ENCODE assay signal across 23 cellular contexts in genomic region chr2:110735366-110735765, GRCh38. TPM values are rescaled to one million over a fixed set of nuclear protein-coding genes. Genes with fewer than 3 reads are reported as not detected.
A peak's percentile ranks its signal among the peaks of the same experiment; 100 is the strongest.
DNase-seq lines count a peak whose midpoint lies in the region; ATAC-seq and TF ChIP-seq lines count a peak whose summit lies in the region.
"Had no signal": no experiment of that assay in that cellular context is flagged by ENCODE, and none has a peak within 500 bp of the region (broad histone marks: within the 10 kb centered on the region; RNA-seq: fewer than 3 reads in every experiment).

No MANE protein-coding gene starts in this region.

- intact Hi-C loops in activated CD4-positive, alpha-beta T cell treated with anti-CD3 and anti-CD28 coated beads, Interleukin-2, amount 10 ng/mL, durations not matched to agents 24 days and 14 days (cut with micrococcal nuclease) = no loop called here

- peaks cover 0 to 12% (median 5%) of the 10 kb centered on the region in 4 donors for H3K27me3 ChIP-seq in upper lobe of left lung

- no peak overlapping the region for H3K4me3 ChIP-seq in fibroblast of pulmonary artery (replicated peaks; ENCODE audit: low read depth, low read length)
- peak overlapping the region in 3 of 4 donors; percentile 2 to 56 (median 14) for H3K4me3 ChIP-seq in upper lobe of left lung
- H3K4me3 ChIP-seq: tibial nerve had no signal

- H3K9me3 ChIP-seq in upper lobe of left lung = no peaks in the 10 kb centered on the region
- H3K9me3 ChIP-seq: neutrophil had no signal

- peak in 1 of 4 donors; percentile 58 for TF ChIP-seq POLR2A in upper lobe of left lung (IDR thresholded peaks at IDR 0.05)

- H3K27ac Mint-ChIP-seq in activated CD4-positive, alpha-beta T cell treated with anti-CD3 and anti-CD28 coated beads, Interleukin-2, amount 10 ng/mL, durations not matched to agents 24 days and 14 days = no peak overlapping the region
- no peak overlapping the region for H3K27ac Mint-ChIP-seq in nephron progenitor cell
- H3K27ac Mint-ChIP-seq: activated B cell treated with CpG ODN at 0.5 μM for 24 hours; activated naive CD8-positive, alpha-beta T cell treated with anti-CD3 and anti-CD28 coated beads, Interleukin-2, amount 10 ng/mL, durations not matched to agents 7 days and 5 days; activated T-helper 17 cell treated with anti-CD3 and anti-CD28 coated beads, Interleukin-2, amount 50 U/mL, for 72 hours; brain; stimulated activated effector memory CD8-positive, alpha-beta T cell treated with anti-CD3 and anti-CD28 coated beads, Interleukin-12 subunit alpha, Interleukin-12 subunit beta, amount 100 ng/mL, for 72 hours had no signal

- peaks cover 7% of the 10 kb centered on the region for H3K4me1 Mint-ChIP-seq in activated CD4-positive, alpha-beta T cell treated with anti-CD3 and anti-CD28 coated beads, Interleukin-2, amount 10 ng/mL, durations not matched to agents 24 days and 14 days
- peaks cover 16% of the 10 kb centered on the region for H3K4me1 Mint-ChIP-seq in nephron progenitor cell
- H3K4me1 Mint-ChIP-seq: activated T-helper 17 cell treated with anti-CD3 and anti-CD28 coated beads, Interleukin-2, amount 50 U/mL, for 72 hours had no signal

- WGBS in upper lobe of left lung, 2 donors = 33 to 39% methylated on average over 2 to 4 of the region's 4 CpGs

- no peak for TF ChIP-seq CTCF in fibroblast of pulmonary artery (IDR thresholded peaks at IDR 0.05; ENCODE audit: low read length, missing control alignments)
- no peak for TF ChIP-seq CTCF in upper lobe of left lung (IDR thresholded peaks at IDR 0.05)
- no peak for TF ChIP-seq CTCF in nephron progenitor cell (IDR thresholded peaks at IDR 0.05)

- H3K4me3 Mint-ChIP-seq in activated CD4-positive, alpha-beta T cell treated with anti-CD3 and anti-CD28 coated beads, Interleukin-2, amount 10 ng/mL, durations not matched to agents 24 days and 14 days = no peak overlapping the region
- H3K4me3 Mint-ChIP-seq in nephron progenitor cell = no peak overlapping the region
- H3K4me3 Mint-ChIP-seq: activated B cell treated with CpG ODN at 0.5 μM for 24 hours; activated naive CD8-positive, alpha-beta T cell treated with anti-CD3 and anti-CD28 coated beads, Interleukin-2, amount 10 ng/mL, durations not matched to agents 7 days and 5 days; activated T-helper 17 cell treated with anti-CD3 and anti-CD28 coated beads, Interleukin-2, amount 50 U/mL, for 72 hours; brain; stimulated activated effector memory CD8-positive, alpha-beta T cell treated with anti-CD3 and anti-CD28 coated beads, Interleukin-12 subunit alpha, Interleukin-12 subunit beta, amount 100 ng/mL, for 72 hours had no signal

- peak in 1 of 4 donors; percentile 58 for TF ChIP-seq EP300 in upper lobe of left lung (IDR thresholded peaks at IDR 0.05)

- ATAC-seq in upper lobe of left lung (ENCODE audit: low FRiP score in 2 of 2) (peak; percentile 62 to 81), HG03175 (IDR thresholded peaks at IDR 0.05; ENCODE audit: unreplicated experiment) (no peak)
- ATAC-seq: activated T-helper 17 cell treated with anti-CD3 and anti-CD28 coated beads, Interleukin-2, amount 50 U/mL, for 72 hours; foreskin keratinocyte; HCT116; stimulated activated effector memory CD8-positive, alpha-beta T cell treated with anti-CD3 and anti-CD28 coated beads, Interleukin-12 subunit alpha, Interleukin-12 subunit beta, amount 100 ng/mL, for 72 hours had no signal

- peaks cover 8 to 14% (median 10%) of the 10 kb centered on the region in 4 donors for H3K4me1 ChIP-seq in upper lobe of left lung
- H3K4me1 ChIP-seq: foreskin keratinocyte had no signal

- peak overlapping the region in 3 of 4 donors; percentile 40 to 59 (median 49) for H3K27ac ChIP-seq in upper lobe of left lung
- H3K27ac ChIP-seq: foreskin keratinocyte, neutrophil, tibial nerve had no signal

- no peaks in the 10 kb centered on the region for H3K36me3 ChIP-seq in upper lobe of left lung
- H3K36me3 ChIP-seq: neutrophil, tibial nerve had no signal

- H3K27me3 Mint-ChIP-seq in activated CD4-positive, alpha-beta T cell treated with anti-CD3 and anti-CD28 coated beads, Interleukin-2, amount 10 ng/mL, durations not matched to agents 24 days and 14 days = peaks cover 83% of the 10 kb centered on the region
- H3K27me3 Mint-ChIP-seq in nephron progenitor cell (ENCODE audit: low read depth, poor library complexity) = peaks cover 81% of the 10 kb centered on the region

- peaks cover 7% of the 10 kb centered on the region for H3K9me3 Mint-ChIP-seq in activated CD4-positive, alpha-beta T cell treated with anti-CD3 and anti-CD28 coated beads, Interleukin-2, amount 10 ng/mL, durations not matched to agents 24 days and 14 days
- peaks cover 35% of the 10 kb centered on the region for H3K9me3 Mint-ChIP-seq in nephron progenitor cell
- H3K9me3 Mint-ChIP-seq: activated T-helper 17 cell treated with anti-CD3 and anti-CD28 coated beads, Interleukin-2, amount 50 U/mL, for 72 hours; stimulated activated effector memory CD8-positive, alpha-beta T cell treated with anti-CD3 and anti-CD28 coated beads, Interleukin-12 subunit alpha, Interleukin-12 subunit beta, amount 100 ng/mL, for 72 hours had no signal

- peaks cover 4% of the 10 kb centered on the region for H3K36me3 Mint-ChIP-seq in activated CD4-positive, alpha-beta T cell treated with anti-CD3 and anti-CD28 coated beads, Interleukin-2, amount 10 ng/mL, durations not matched to agents 24 days and 14 days (ENCODE audit: low read depth)
- H3K36me3 Mint-ChIP-seq in nephron progenitor cell (ENCODE audit: low read depth) = peaks cover 10% of the 10 kb centered on the region
- H3K36me3 Mint-ChIP-seq: activated naive CD8-positive, alpha-beta T cell treated with anti-CD3 and anti-CD28 coated beads, Interleukin-2, amount 10 ng/mL, durations not matched to agents 7 days and 5 days; stimulated activated effector memory CD8-positive, alpha-beta T cell treated with anti-CD3 and anti-CD28 coated beads, Interleukin-12 subunit alpha, Interleukin-12 subunit beta, amount 100 ng/mL, for 72 hours had no signal

- DNase-seq in activated CD4-positive, alpha-beta T cell treated with anti-CD3 and anti-CD28 coated beads, Interleukin-2, amount 10 ng/mL, durations not matched to agents 24 days and 14 days = peak; percentile 52
- DNase-seq in activated CD4-positive, alpha-beta T cell treated with anti-CD3 and anti-CD28 coated beads for 4 hours = no peak
- DNase-seq in NCI-H345 treated with DMSO at 0.1 percent for 48 hours (lab: John Stamatoyannopoulos, UW; ENCODE audit: unreplicated experiment) (peak; percentile 10), fibroblast of pulmonary artery (ENCODE audit: low read depth) (peak; percentile 22), upper lobe of left lung (peak in 1 of 2 donors; percentile 82), nephron progenitor cell (no peak)
- no peak for DNase-seq in stimulated activated CD4-positive, alpha-beta T cell treated with anti-CD3 and anti-CD28 coated beads, Interleukin-4, amount 100 ng/mL, for 4 hours
- DNase-seq: activated B cell treated with CpG ODN at 0.5 μM for 24 hours; activated naive CD8-positive, alpha-beta T cell treated with anti-CD3 and anti-CD28 coated beads, Interleukin-2, amount 10 ng/mL, durations not matched to agents 7 days and 5 days; CD4-positive, CD25-positive, alpha-beta regulatory T cell; DMS79; foreskin keratinocyte; NCI-H1436; NCI-H446 treated with DMSO at 0.1 percent for 48 hours; SHP77 treated with DMSO at 0.1 percent for 48 hours had no signal

RNA-seq across cellular contexts. Expression of gene ACOXL, which starts 3.0 kb away (rescaled TPM):
- 0.69 and 1.0 TPM in 2 replicates for total RNA-seq in activated CD4-positive, alpha-beta T cell treated with anti-CD3 and anti-CD28 coated beads, Interleukin-2, amount 10 ng/mL, durations not matched to agents 24 days and 14 days
- total RNA-seq in upper lobe of left lung = 100 to 1,000 TPM in 1 of 6 donors, 10 to 100 TPM in 5; 30.2 to 128 (median 38.0) TPM
- total RNA-seq: activated naive CD8-positive, alpha-beta T cell treated with anti-CD3 and anti-CD28 coated beads, Interleukin-2, amount 10 ng/mL, durations not matched to agents 7 days and 5 days; CD4-positive, CD25-positive, alpha-beta regulatory T cell; renal cortical epithelial cell had no signal

RNA-seq across cellular contexts. Expression of gene BUB1, which starts 57.5 kb away (rescaled TPM):
- 58.4 and 61.7 TPM in 2 replicates for total RNA-seq in activated CD4-positive, alpha-beta T cell treated with anti-CD3 and anti-CD28 coated beads, Interleukin-2, amount 10 ng/mL, durations not matched to agents 24 days and 14 days
- 1 to 10 TPM; 1.0 to 4.7 (median 3.0) TPM for total RNA-seq in upper lobe of left lung

Comparison
In these comparisons a context has a peak if more than half of its experiments do, and no peak if none do; other contexts are left out.
1. DNase-seq: peak in activated CD4-positive, alpha-beta T cell treated with anti-CD3 and anti-CD28 coated beads, Interleukin-2, amount 10 ng/mL, durations not matched to agents 24 days and 14 days (single experiment), NCI-H345 treated with DMSO at 0.1 percent for 48 hours (single experiment) and fibroblast of pulmonary artery (single experiment); none in activated CD4-positive, alpha-beta T cell treated with anti-CD3 and anti-CD28 coated beads for 4 hours (0 of 2), stimulated activated CD4-positive, alpha-beta T cell treated with anti-CD3 and anti-CD28 coated beads, Interleukin-4, amount 100 ng/mL, for 4 hours (0 of 2) and nephron progenitor cell (single experiment).
2. RNA of gene ACOXL, which starts 3.0 kb away (total RNA-seq): 30.2 to 128 TPM in upper lobe of left lung; 0.69 to 1.0 TPM in activated CD4-positive, alpha-beta T cell treated with anti-CD3 and anti-CD28 coated beads, Interleukin-2, amount 10 ng/mL, durations not matched to agents 24 days and 14 days; every median in the first group is over 10 times any median in the second.
3. RNA of gene BUB1, which starts 57.5 kb away (total RNA-seq): 58.4 to 61.7 TPM in activated CD4-positive, alpha-beta T cell treated with anti-CD3 and anti-CD28 coated beads, Interleukin-2, amount 10 ng/mL, durations not matched to agents 24 days and 14 days; 1.0 to 4.7 TPM in upper lobe of left lung; every median in the first group is over 10 times any median in the second.